In the genomic region with DNA sequence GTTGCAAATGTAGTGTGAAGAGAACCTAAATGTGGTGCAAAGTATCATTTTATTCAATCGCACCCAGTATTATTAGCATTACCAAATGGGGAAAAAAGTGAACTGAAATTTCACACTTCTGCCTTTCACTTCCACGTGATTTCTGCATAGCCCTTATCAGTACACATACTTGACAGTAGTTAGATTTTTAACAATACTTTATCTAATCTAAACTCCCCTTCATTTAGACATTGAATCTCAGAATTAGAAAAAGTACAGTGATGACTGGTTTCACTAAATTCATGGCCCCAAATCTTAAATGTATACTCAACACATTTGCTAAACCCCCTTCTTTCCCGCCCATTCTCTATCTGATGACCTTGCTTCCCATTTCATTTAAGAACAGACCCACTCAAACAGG, we compare ENCODE assay signal across 11 cellular contexts.
DNase-seq lines count a peak whose midpoint lies in the region; ATAC-seq and TF ChIP-seq lines count a peak whose summit lies in the region.
"Had no signal": no experiment of that assay in that cellular context is flagged by ENCODE, and none has a peak within 500 bp of the region (broad histone marks: within the 10 kb centered on the region; RNA-seq: fewer than 3 reads in every experiment).

No MANE protein-coding gene starts in this region.

- H3K4me3 ChIP-seq in brain microvascular endothelial cell (ENCODE audit: low read depth, low read length) = no peak overlapping the region
- H3K4me3 ChIP-seq: GM23338 had no signal

- H3K27me3 ChIP-seq in brain microvascular endothelial cell (replicated peaks) = no peaks in the 10 kb centered on the region

- no peak overlapping the region for H3K27ac ChIP-seq in brain microvascular endothelial cell

- in situ Hi-C loops in brain microvascular endothelial cell (cut with HindIII; ENCODE audit: low pct_ligation_motif_present, low sequenced_read_pairs) = loop anchor here (25.0 kb wide), 1 partner anchor 211 kb away; no protein-coding TSS in a partner anchor

- TF ChIP-seq CTCF in brain microvascular endothelial cell (IDR thresholded peaks at IDR 0.05; ENCODE audit: low read depth, low read length, missing control alignments) = no peak

- DNase-seq in medulla oblongata (ENCODE audit: extremely low spot score) = peak; percentile 60
- no peak for DNase-seq in NCI-H2227 (lab: John Stamatoyannopoulos, UW; ENCODE audit: unreplicated experiment)
- DNase-seq in NCI-H524 (lab: John Stamatoyannopoulos, UW) = no peak
- no peak for DNase-seq in brain microvascular endothelial cell
- no peak for DNase-seq in GM03348 (ENCODE audit: low spot score)
- DNase-seq: activated CD4-positive, alpha-beta T cell treated with anti-CD3 and anti-CD28 coated beads for 36 hours; occipital lobe had no signal

- peak; percentile 50 for ATAC-seq in GM18861 (IDR thresholded peaks at IDR 0.05; ENCODE audit: unreplicated experiment)
- peak; percentile 42 for ATAC-seq in GM21576 (IDR thresholded peaks at IDR 0.05; ENCODE audit: unreplicated experiment)
- ATAC-seq in HG03159 (IDR thresholded peaks at IDR 0.05; ENCODE audit: unreplicated experiment) = peak; percentile 63
- ATAC-seq: activated CD4-positive, alpha-beta T cell treated with anti-CD3 and anti-CD28 coated beads for 36 hours; GM23338 had no signal

- peaks cover 20% of the 10 kb centered on the region for H3K36me3 ChIP-seq in brain microvascular endothelial cell (replicated peaks)
